Comparison of ENCODE assay signal across 20 cellular contexts in the genomic region with DNA sequence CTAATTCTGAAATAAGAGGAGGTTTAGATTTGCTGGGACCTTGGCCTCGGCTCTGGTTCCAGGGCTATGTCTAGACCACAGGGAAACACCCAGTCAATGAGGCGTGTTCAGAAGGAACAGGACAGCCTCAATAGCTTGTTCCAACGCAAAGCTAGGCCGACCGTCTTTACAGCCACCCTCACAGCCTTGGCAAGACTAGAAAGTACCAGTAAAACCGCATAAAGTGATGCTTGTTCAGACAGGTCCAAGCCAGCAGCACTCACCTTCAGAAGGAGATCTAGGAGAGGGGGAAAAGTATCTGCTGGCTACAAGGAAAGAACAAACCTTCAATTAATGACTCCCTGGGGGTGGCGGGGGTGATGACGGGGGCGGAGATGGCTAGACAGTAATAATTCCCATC.
"Had no signal": no experiment of that assay in that cellular context is flagged by ENCODE, and none has a peak within 500 bp of the region (broad histone marks: within the 10 kb centered on the region; RNA-seq: fewer than 3 reads in every experiment).

No MANE protein-coding gene starts in this region.

- H3K27ac Mint-ChIP-seq: activated naive CD4-positive, alpha-beta T cell treated with anti-CD3 and anti-CD28 coated beads, Interleukin-2, amount 50 U/mL, for 24 hours; activated T-cell treated with anti-CD3 and anti-CD28 coated beads, Interleukin-2, amount 50 U/mL, for 72 hours; nephron; stimulated activated naive B cell treated with anti-CD40 and anti-IgM and Interleukin-4, amounts not matched to agents 10 μg/mL and 1 μg/mL and 100 μg/mL, for 72 hours had no signal

- H3K4me3 ChIP-seq: gastrocnemius medialis, lung, upper lobe of right lung had no signal

- H3K4me1 ChIP-seq: gastrocnemius medialis, parathyroid adenoma, upper lobe of right lung had no signal

- H3K27me3 Mint-ChIP-seq: activated naive CD4-positive, alpha-beta T cell treated with anti-CD3 and anti-CD28 coated beads, Interleukin-2, amount 50 U/mL, for 24 hours had no signal

- H3K9ac ChIP-seq: parathyroid adenoma had no signal

- H3K4me1 Mint-ChIP-seq: nephron had no signal

- H3K36me3 Mint-ChIP-seq: activated naive CD4-positive, alpha-beta T cell treated with anti-CD3 and anti-CD28 coated beads, Interleukin-2, amount 50 U/mL, for 24 hours; stimulated activated naive B cell treated with anti-CD40 and anti-IgM and Interleukin-4, amounts not matched to agents 10 μg/mL and 1 μg/mL and 100 μg/mL, for 72 hours had no signal

- H2AFZ ChIP-seq: parathyroid adenoma had no signal

- H3K27me3 ChIP-seq: upper lobe of right lung had no signal

- DNase-seq: activated CD4-positive, CD25-positive, alpha-beta regulatory T cell treated with anti-CD3 and anti-CD28 coated beads, Interleukin-2, amount 50 U/mL, for 72 hours; activated gamma-delta T cell; activated T-cell treated with anti-CD3 and anti-CD28 coated beads, Interleukin-2, amount 50 U/mL, for 72 hours; amygdala; dermis blood vessel endothelial cell; effector memory CD4-positive, alpha-beta T cell; gastrocnemius medialis; head of caudate nucleus; kidney; midbrain; stimulated activated CD4-positive, alpha-beta T cell treated with anti-CD3 and anti-CD28 coated beads, Interleukin-4, amount 100 ng/mL, for 4 hours; stimulated activated naive B cell treated with anti-CD40 and anti-IgM and Interleukin-4, amounts not matched to agents 10 μg/mL and 1 μg/mL and 100 μg/mL, for 72 hours; T-helper 2 cell; upper lobe of right lung had no signal

- H3K79me2 ChIP-seq: parathyroid adenoma had no signal

- H3K27ac ChIP-seq: gastrocnemius medialis, parathyroid adenoma, upper lobe of right lung, VCaP had no signal

- H3K9me3 ChIP-seq: gastrocnemius medialis, upper lobe of right lung had no signal

- H3K4me3 Mint-ChIP-seq: activated naive CD4-positive, alpha-beta T cell treated with anti-CD3 and anti-CD28 coated beads, Interleukin-2, amount 50 U/mL, for 24 hours; activated T-cell treated with anti-CD3 and anti-CD28 coated beads, Interleukin-2, amount 50 U/mL, for 72 hours; nephron; stimulated activated naive B cell treated with anti-CD40 and anti-IgM and Interleukin-4, amounts not matched to agents 10 μg/mL and 1 μg/mL and 100 μg/mL, for 72 hours had no signal

- H3K36me3 ChIP-seq: gastrocnemius medialis, upper lobe of right lung had no signal

- FAIRE-seq: endothelial cell of umbilical vein, kidney had no signal

- H3K9me3 Mint-ChIP-seq: activated naive CD4-positive, alpha-beta T cell treated with anti-CD3 and anti-CD28 coated beads, Interleukin-2, amount 50 U/mL, for 24 hours; activated T-cell treated with anti-CD3 and anti-CD28 coated beads, Interleukin-2, amount 50 U/mL, for 72 hours had no signal
